ENCODE assay signal across 8 cellular contexts in genomic region chr10:89535185-89536012, GRCh38. TPM values are rescaled to one million over a fixed set of nuclear protein-coding genes. Genes with fewer than 3 reads are reported as not detected.
DNase-seq lines count a peak whose midpoint lies in the region; ATAC-seq and TF ChIP-seq lines count a peak whose summit lies in the region.

A gene with protein sequence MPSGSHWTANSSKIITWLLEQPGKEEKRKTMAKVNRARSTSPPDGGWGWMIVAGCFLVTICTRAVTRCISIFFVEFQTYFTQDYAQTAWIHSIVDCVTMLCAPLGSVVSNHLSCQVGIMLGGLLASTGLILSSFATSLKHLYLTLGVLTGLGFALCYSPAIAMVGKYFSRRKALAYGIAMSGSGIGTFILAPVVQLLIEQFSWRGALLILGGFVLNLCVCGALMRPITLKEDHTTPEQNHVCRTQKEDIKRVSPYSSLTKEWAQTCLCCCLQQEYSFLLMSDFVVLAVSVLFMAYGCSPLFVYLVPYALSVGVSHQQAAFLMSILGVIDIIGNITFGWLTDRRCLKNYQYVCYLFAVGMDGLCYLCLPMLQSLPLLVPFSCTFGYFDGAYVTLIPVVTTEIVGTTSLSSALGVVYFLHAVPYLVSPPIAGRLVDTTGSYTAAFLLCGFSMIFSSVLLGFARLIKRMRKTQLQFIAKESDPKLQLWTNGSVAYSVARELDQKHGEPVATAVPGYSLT (minus strand): TSS chr10:89535594. CDS start chr10:89462578, 73,016 bp downstream.

- peaks cover 78% of the 10 kb centered on the region for H3K27me3 Mint-ChIP-seq in nephron progenitor cell (ENCODE audit: low read depth, poor library complexity)
- peaks cover 44 to 70% (median 61%) of the 10 kb centered on the region in 5 donors for H3K27me3 Mint-ChIP-seq in naive thymus-derived CD8-positive, alpha-beta T cell

- no peak within 1 kb of the TSS for H3K27ac Mint-ChIP-seq in nephron progenitor cell
- H3K27ac Mint-ChIP-seq in naive thymus-derived CD8-positive, alpha-beta T cell = peak within 1 kb of the TSS in 1 of 10 donors; percentile 71

- intact Hi-C loops in lower leg skin (cut with DNase I; ENCODE audit: low total_unique reads) = no loop called here

- peaks cover 14% of the 10 kb centered on the region for H3K4me1 Mint-ChIP-seq in nephron progenitor cell
- peaks cover 4 to 15% (median 9%) of the 10 kb centered on the region in 4 donors for H3K4me1 Mint-ChIP-seq in naive thymus-derived CD8-positive, alpha-beta T cell

- H3K27ac ChIP-seq in AG04450 (ENCODE audit: low read depth, low read length) = no peak within 1 kb of the TSS

- 0 to 6% methylated on average over 16 to 20 of the region's 87 CpGs for WGBS in lower leg skin, 2 donors

- peak within 1 kb of the TSS; percentile 63 for H3K4me3 ChIP-seq in AG04450 (ENCODE audit: low read depth, low read length)
- no peak within 1 kb of the TSS for H3K4me3 ChIP-seq in lower leg skin (ENCODE audit: low read depth, poor library complexity, severe bottlenecking)

- H3K27me3 ChIP-seq in AG04450 (ENCODE audit: control insufficient read depth, insufficient read depth, low read length) = peaks cover 3% of the 10 kb centered on the region

- H3K4me3 Mint-ChIP-seq in nephron progenitor cell = peak within 1 kb of the TSS; percentile 71
- peak within 1 kb of the TSS in 5 of 10 donors; percentile 36 to 69 (median 42) for H3K4me3 Mint-ChIP-seq in naive thymus-derived CD8-positive, alpha-beta T cell

- CTCF ChIA-PET in AG04450 (lab: Charles Lee) = interaction anchor here (0.6 kb wide), 2 partner anchors 83 to 118 kb away, joined by 3 to 4 read pairs; no protein-coding TSS in a partner anchor

- peaks cover 4% of the 10 kb centered on the region for H3K9me3 Mint-ChIP-seq in nephron progenitor cell
- peaks cover 0 to 3% (median 0%) of the 10 kb centered on the region in 9 donors for H3K9me3 Mint-ChIP-seq in naive thymus-derived CD8-positive, alpha-beta T cell

- H3K9me3 ChIP-seq in AG04450 (ENCODE audit: control insufficient read depth, insufficient read depth, low read length) = no peaks in the 10 kb centered on the region

- TF ChIP-seq CTCF in AG04450 (IDR thresholded peaks at IDR 0.05; ENCODE audit: low read depth, low read length) (no peak), nephron progenitor cell (IDR thresholded peaks at IDR 0.05) (no peak), lower leg skin (IDR thresholded peaks at IDR 0.05) (no peak)

- DNase-seq in AG04450 (ENCODE audit: low read depth, low spot score) (no peak), M059J (ENCODE audit: low read depth) (peak; percentile 24), nephron progenitor cell (peak; percentile 78), DMS153 treated with DMSO at 0.1 percent for 48 hours (lab: John Stamatoyannopoulos, UW; ENCODE audit: unreplicated experiment) (no peak), lower leg skin (ENCODE audit: low spot score in 2 of 2) (no peak)
- no peak for DNase-seq in naive thymus-derived CD8-positive, alpha-beta T cell

- POLR2A ChIA-PET in AG04450 (lab: Yijun Ruan, JAX) = no interaction called here
- POLR2A ChIA-PET in naive thymus-derived CD8-positive, alpha-beta T cell (lab: Charles Lee) = no interaction called here

- TF ChIP-seq POLR2A in lower leg skin (IDR thresholded peaks at IDR 0.05) = no peak

- H3K36me3 Mint-ChIP-seq in nephron progenitor cell (ENCODE audit: low read depth) = no peaks in the 10 kb centered on the region
- peaks cover 0 to 3% (median 0%) of the 10 kb centered on the region in 3 donors for H3K36me3 Mint-ChIP-seq in naive thymus-derived CD8-positive, alpha-beta T cell

- ATAC-seq in esophagus mucosa (peak; percentile 36), GM21737 (IDR thresholded peaks at IDR 0.05; ENCODE audit: unreplicated experiment) (no peak)
- ATAC-seq in naive thymus-derived CD8-positive, alpha-beta T cell = no peak

RNA-seq across cellular contexts. Expression of the gene that starts here (rescaled TPM):
- 1.3 and 1.5 TPM in 2 replicates for polyA plus RNA-seq in AG04450 (2011; rRNA removed)
- polyA minus RNA-seq in AG04450 (2011; rRNA and poly(A)+ RNA removed) = 1.2 and 1.5 TPM in 2 replicates
- total RNA-seq in M059J (2014; rRNA removed; shearing (Covaris generic)) = 0.32 and 1.0 TPM in 2 replicates
- 0.08 TPM for total RNA-seq in esophagus mucosa
- total RNA-seq in naive thymus-derived CD8-positive, alpha-beta T cell = not detected
- polyA plus RNA-seq in naive thymus-derived CD8-positive, alpha-beta T cell = not detected
- total RNA-seq in lower leg skin = 1 to 10 TPM in 2 of 4 donors, under 1 TPM in 2; 0.13 to 1.5 (median 0.90) TPM

Comparison
In these comparisons a context has a peak if more than half of its experiments do, and no peak if none do; other contexts are left out.
1. Peak in ATAC-seq in esophagus mucosa; RNA of the gene not detected or under 1 TPM.
2. DNase-seq: peak in M059J (single experiment) and nephron progenitor cell (single experiment); none in AG04450 (single experiment), naive thymus-derived CD8-positive, alpha-beta T cell (0 of 10), DMS153 treated with DMSO at 0.1 percent for 48 hours (single experiment) and lower leg skin (0 of 2).